Comparison of ENCODE assay signal across 29 cellular contexts in the genomic region with DNA sequence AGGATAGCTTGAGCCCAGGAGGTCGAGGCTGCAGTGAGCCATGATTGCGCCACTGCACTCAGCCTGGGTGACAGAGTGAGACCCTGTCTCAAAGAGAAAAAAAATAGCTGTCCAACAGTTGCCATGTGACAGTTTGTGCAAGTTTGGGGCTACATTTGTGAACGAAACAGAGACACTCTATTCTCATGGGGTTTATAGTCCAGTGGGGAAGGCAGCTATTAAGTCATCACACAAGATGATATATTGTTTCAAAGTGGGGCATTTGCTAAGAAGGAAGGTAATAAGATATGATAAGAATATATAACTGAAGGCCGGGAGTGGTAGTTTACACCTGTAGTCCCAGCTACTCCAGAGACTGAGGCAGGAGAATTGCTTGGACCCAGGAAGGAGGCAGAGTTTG.
"Had no signal": no experiment of that assay in that cellular context is flagged by ENCODE, and none has a peak within 500 bp of the region (broad histone marks: within the 10 kb centered on the region; RNA-seq: fewer than 3 reads in every experiment).

No MANE protein-coding gene starts in this region.

- H3K27me3 ChIP-seq: ovary, sigmoid colon, vagina had no signal

- H3K9me3 ChIP-seq: ovary, psoas muscle, right lobe of liver, sigmoid colon, stomach, thoracic aorta, thyroid gland, tibial nerve, upper lobe of left lung, vagina had no signal

- DNase-seq: naive thymus-derived CD8-positive, alpha-beta T cell; nephron progenitor cell; occipital lobe; ovary; posterior cingulate gyrus; psoas muscle; right cardiac atrium; right lobe of liver; sigmoid colon; small intestine; stimulated activated CD4-positive, alpha-beta T cell treated with anti-CD3 and anti-CD28 coated beads, Interleukin-15, amount 100 ng/mL, for 24 hours; stimulated activated CD4-positive, alpha-beta T cell treated with anti-CD3 and anti-CD28 coated beads, Interleukin-2, amount 100 ng/mL, for 24 hours; stimulated activated CD4-positive, alpha-beta T cell treated with anti-CD3 and anti-CD28 coated beads, Interleukin-2, amount 100 ng/mL, for 48 hours; stimulated activated CD4-positive, alpha-beta T cell treated with anti-CD3 and anti-CD28 coated beads, Interleukin-4, amount 100 ng/mL, for 24 hours; stimulated activated naive B cell treated with anti-CD40 and anti-IgM and Interleukin-4, amounts not matched to agents 10 μg/mL and 1 μg/mL and 100 μg/mL, for 72 hours; stimulated activated naive CD4-positive, alpha-beta T cell treated with Interleukin-2 at 50 U/mL for 16 hours; stomach; thyroid gland; trophoblast cell; upper lobe of left lung had no signal

- H2AFZ ChIP-seq: parathyroid adenoma had no signal

- H3K36me3 ChIP-seq: ovary, right lobe of liver, sigmoid colon, stomach, thoracic aorta, thyroid gland, tibial nerve, upper lobe of left lung, vagina had no signal

- H3K36me3 Mint-ChIP-seq: natural killer cell treated with Interleukin-12 subunit alpha and Interleukin-12 subunit beta and Interleukin-15 and Interleukin-18, amount 100 ng/mL, for 72 hours; stimulated activated effector memory CD8-positive, alpha-beta T cell treated with anti-CD3 and anti-CD28 coated beads, Interleukin-12 subunit alpha, Interleukin-12 subunit beta, amount 100 ng/mL, for 72 hours; stimulated activated naive B cell treated with anti-CD40 and anti-IgM and Interleukin-4, amounts not matched to agents 10 μg/mL and 1 μg/mL and 100 μg/mL, for 72 hours had no signal

- H3K4me3 Mint-ChIP-seq: naive thymus-derived CD8-positive, alpha-beta T cell; natural killer cell treated with Interleukin-12 subunit alpha and Interleukin-12 subunit beta and Interleukin-15 and Interleukin-18, amount 100 ng/mL, for 72 hours; nephron progenitor cell; neural crest cell; stimulated activated effector memory CD8-positive, alpha-beta T cell treated with anti-CD3 and anti-CD28 coated beads, Interleukin-12 subunit alpha, Interleukin-12 subunit beta, amount 100 ng/mL, for 72 hours; stimulated activated naive B cell treated with anti-CD40 and anti-IgM and Interleukin-4, amounts not matched to agents 10 μg/mL and 1 μg/mL and 100 μg/mL, for 72 hours; stimulated activated naive CD8-positive, alpha-beta T cell treated with anti-CD3 and anti-CD28 coated beads, Interleukin-15, Interleukin-2, amounts not matched to agents 100 ng/mL and 50 ng/mL, for 24 hours had no signal

- H3K9me3 Mint-ChIP-seq: naive thymus-derived CD8-positive, alpha-beta T cell; natural killer cell treated with Interleukin-12 subunit alpha and Interleukin-12 subunit beta and Interleukin-15 and Interleukin-18, amount 100 ng/mL, for 72 hours; nephron progenitor cell; neural crest cell; stimulated activated effector memory CD8-positive, alpha-beta T cell treated with anti-CD3 and anti-CD28 coated beads, Interleukin-12 subunit alpha, Interleukin-12 subunit beta, amount 100 ng/mL, for 72 hours; stimulated activated naive B cell treated with anti-CD40 and anti-IgM and Interleukin-4, amounts not matched to agents 10 μg/mL and 1 μg/mL and 100 μg/mL, for 72 hours; stimulated activated naive CD8-positive, alpha-beta T cell treated with anti-CD3 and anti-CD28 coated beads, Interleukin-15, Interleukin-2, amounts not matched to agents 100 ng/mL and 50 ng/mL, for 24 hours had no signal

- H3K9ac ChIP-seq: parathyroid adenoma had no signal

- H3K4me3 ChIP-seq: ovary, psoas muscle, right lobe of liver, sigmoid colon, stomach, thoracic aorta, thyroid gland, tibial nerve, upper lobe of left lung, vagina had no signal

- H3K4me1 ChIP-seq: parathyroid adenoma, psoas muscle had no signal

- H3K27ac ChIP-seq: ovary, parathyroid adenoma, psoas muscle, right lobe of liver, sigmoid colon, stomach, thoracic aorta, thyroid gland, tibial nerve, upper lobe of left lung, vagina had no signal

- H3K27ac Mint-ChIP-seq: natural killer cell treated with Interleukin-12 subunit alpha and Interleukin-12 subunit beta and Interleukin-15 and Interleukin-18, amount 100 ng/mL, for 72 hours; nephron progenitor cell; progenitor cell of endocrine pancreas; stimulated activated effector memory CD8-positive, alpha-beta T cell treated with anti-CD3 and anti-CD28 coated beads, Interleukin-12 subunit alpha, Interleukin-12 subunit beta, amount 100 ng/mL, for 72 hours; stimulated activated naive B cell treated with anti-CD40 and anti-IgM and Interleukin-4, amounts not matched to agents 10 μg/mL and 1 μg/mL and 100 μg/mL, for 72 hours; stimulated activated naive CD8-positive, alpha-beta T cell treated with anti-CD3 and anti-CD28 coated beads, Interleukin-15, Interleukin-2, amounts not matched to agents 100 ng/mL and 50 ng/mL, for 24 hours had no signal
